Comparison of ENCODE assay signal across 1 cellular context in the genomic region with DNA sequence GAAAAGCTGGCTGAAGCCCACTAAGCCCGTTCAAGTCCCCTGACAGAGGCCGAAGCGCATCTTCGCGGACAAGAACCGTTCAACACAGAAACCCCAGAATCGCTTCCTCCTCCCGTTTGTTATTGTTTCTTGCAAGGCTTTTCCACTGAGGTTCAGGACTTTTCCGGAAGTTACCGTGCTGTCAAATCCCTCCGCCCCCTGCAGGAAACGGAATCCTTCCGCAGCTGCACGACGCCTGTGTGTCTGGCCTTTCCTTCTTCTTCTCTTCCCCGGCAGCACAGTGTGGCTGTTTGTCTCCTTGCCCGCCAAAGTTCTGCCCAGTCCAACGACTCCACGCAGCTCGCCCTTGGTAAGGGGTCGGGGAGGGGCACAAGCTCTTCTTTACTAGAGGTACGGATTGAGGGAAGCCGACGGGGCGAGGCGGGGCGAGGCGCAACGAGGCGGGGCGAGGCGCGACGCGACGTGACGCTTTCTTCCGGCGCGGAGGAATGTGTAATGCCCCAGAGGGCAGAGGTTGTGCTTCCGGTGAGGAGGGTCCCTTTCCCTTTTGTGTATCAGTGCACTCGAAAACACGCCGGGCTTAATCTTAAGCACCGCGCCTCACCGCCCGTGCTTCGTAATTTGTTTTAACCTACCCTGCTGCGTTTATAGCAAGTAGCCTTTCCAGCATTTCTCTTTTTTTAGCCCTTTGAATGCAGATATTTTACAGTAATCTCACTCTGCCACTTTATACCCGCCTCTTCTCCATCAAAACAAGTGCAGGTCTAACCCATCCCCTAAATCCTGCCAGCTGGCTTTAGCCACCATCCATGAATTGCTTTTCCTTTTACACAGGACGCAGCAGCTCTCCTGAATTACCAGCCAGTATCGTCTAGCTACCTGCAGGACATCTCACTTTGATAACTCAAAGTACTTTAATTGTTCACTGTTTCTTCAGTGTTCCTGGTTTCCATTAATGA.
TF ChIP-seq lines count a peak whose summit lies in the region.

A gene (minus strand): TSS at position 183 of the 959 bp plus-strand sequence. CDS start 229 bp downstream, outside the sequence.

TF ChIP-seq in WTC11, 78 proteins besides CTCF, POLR2A, EP300 and RAD21 (continued from another document and continues in another):
- TF ChIP-seq, protein P1, sequence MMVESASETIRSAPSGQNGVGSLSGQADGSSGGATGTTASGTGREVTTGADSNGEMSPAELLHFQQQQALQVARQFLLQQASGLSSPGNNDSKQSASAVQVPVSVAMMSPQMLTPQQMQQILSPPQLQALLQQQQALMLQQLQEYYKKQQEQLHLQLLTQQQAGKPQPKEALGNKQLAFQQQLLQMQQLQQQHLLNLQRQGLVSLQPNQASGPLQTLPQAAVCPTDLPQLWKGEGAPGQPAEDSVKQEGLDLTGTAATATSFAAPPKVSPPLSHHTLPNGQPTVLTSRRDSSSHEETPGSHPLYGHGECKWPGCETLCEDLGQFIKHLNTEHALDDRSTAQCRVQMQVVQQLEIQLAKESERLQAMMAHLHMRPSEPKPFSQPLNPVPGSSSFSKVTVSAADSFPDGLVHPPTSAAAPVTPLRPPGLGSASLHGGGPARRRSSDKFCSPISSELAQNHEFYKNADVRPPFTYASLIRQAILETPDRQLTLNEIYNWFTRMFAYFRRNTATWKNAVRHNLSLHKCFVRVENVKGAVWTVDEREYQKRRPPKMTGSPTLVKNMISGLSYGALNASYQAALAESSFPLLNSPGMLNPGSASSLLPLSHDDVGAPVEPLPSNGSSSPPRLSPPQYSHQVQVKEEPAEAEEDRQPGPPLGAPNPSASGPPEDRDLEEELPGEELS (CRISPR knock-in tag; IDR thresholded peaks at IDR 0.05) = no peak
- TF ChIP-seq, protein P2, sequence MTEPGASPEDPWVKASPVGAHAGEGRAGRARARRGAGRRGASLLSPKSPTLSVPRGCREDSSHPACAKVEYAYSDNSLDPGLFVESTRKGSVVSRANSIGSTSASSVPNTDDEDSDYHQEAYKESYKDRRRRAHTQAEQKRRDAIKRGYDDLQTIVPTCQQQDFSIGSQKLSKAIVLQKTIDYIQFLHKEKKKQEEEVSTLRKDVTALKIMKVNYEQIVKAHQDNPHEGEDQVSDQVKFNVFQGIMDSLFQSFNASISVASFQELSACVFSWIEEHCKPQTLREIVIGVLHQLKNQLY (CRISPR knock-in tag; IDR thresholded peaks at IDR 0.05) = no peak
- 0 out of 2 replicates have a peak, but pooled peaks have one; percentile 14 for TF ChIP-seq ZNF232 (CRISPR knock-in tag; IDR thresholded peaks at IDR 0.05)
- TF ChIP-seq SMAD3 (CRISPR knock-in tag; IDR thresholded peaks at IDR 0.05; ENCODE audit: borderline replicate concordance) = no peak
- TF ChIP-seq RORB (CRISPR knock-in tag; IDR thresholded peaks at IDR 0.05) = no peak
- TF ChIP-seq TP53 (CRISPR knock-in tag; IDR thresholded peaks at IDR 0.05) = no peak; the same call in 1 of the 2 replicates
- TF ChIP-seq, protein P3, sequence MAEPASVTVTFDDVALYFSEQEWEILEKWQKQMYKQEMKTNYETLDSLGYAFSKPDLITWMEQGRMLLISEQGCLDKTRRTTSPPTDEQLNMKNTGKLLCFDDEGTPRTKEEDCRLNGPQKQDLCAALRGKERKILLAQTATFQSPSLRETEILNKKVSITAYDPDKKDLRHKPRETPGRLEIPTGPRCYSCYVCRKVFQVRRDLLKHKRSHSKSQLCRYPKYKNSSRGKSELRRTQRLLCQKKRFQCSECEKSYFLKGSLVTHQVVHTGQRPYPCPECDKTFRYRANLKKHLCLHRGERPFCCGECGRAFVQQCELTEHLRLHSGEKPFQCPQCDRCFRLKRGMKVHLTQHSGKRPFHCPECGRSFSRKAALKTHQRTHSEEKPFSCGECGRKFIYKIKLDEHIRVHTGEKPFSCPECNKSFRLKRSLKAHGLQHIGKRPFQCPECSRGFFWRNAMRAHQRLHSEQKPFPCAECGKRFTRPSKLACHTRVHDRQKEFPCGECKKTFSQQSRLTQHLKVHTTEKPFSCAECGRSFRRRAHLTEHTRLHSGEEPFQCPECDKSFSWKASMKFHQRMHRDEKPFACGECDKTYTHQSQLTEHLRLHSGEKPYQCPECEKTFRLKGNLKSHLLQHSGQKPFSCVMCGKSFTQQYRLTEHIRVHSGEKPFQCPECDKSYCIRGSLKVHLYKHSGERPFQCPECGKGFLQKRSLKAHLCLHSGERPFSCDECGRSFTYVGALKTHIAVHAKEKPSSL (CRISPR knock-in tag; conservative IDR thresholded peaks at IDR 0.05) = no peak
- TF ChIP-seq, protein P4, sequence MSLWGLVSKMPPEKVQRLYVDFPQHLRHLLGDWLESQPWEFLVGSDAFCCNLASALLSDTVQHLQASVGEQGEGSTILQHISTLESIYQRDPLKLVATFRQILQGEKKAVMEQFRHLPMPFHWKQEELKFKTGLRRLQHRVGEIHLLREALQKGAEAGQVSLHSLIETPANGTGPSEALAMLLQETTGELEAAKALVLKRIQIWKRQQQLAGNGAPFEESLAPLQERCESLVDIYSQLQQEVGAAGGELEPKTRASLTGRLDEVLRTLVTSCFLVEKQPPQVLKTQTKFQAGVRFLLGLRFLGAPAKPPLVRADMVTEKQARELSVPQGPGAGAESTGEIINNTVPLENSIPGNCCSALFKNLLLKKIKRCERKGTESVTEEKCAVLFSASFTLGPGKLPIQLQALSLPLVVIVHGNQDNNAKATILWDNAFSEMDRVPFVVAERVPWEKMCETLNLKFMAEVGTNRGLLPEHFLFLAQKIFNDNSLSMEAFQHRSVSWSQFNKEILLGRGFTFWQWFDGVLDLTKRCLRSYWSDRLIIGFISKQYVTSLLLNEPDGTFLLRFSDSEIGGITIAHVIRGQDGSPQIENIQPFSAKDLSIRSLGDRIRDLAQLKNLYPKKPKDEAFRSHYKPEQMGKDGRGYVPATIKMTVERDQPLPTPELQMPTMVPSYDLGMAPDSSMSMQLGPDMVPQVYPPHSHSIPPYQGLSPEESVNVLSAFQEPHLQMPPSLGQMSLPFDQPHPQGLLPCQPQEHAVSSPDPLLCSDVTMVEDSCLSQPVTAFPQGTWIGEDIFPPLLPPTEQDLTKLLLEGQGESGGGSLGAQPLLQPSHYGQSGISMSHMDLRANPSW (CRISPR knock-in tag; conservative IDR thresholded peaks at IDR 0.05; ENCODE audit: low read depth) = no peak
- TF ChIP-seq CREM (CRISPR knock-in tag; IDR thresholded peaks at IDR 0.05) = peak; percentile 91
- TF ChIP-seq, protein P5, sequence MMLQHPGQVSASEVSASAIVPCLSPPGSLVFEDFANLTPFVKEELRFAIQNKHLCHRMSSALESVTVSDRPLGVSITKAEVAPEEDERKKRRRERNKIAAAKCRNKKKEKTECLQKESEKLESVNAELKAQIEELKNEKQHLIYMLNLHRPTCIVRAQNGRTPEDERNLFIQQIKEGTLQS (CRISPR knock-in tag; conservative IDR thresholded peaks at IDR 0.05) = no peak
- TF ChIP-seq NR2C2 (CRISPR knock-in tag; IDR thresholded peaks at IDR 0.05) = peak; percentile 96
- TF ChIP-seq, protein P6, sequence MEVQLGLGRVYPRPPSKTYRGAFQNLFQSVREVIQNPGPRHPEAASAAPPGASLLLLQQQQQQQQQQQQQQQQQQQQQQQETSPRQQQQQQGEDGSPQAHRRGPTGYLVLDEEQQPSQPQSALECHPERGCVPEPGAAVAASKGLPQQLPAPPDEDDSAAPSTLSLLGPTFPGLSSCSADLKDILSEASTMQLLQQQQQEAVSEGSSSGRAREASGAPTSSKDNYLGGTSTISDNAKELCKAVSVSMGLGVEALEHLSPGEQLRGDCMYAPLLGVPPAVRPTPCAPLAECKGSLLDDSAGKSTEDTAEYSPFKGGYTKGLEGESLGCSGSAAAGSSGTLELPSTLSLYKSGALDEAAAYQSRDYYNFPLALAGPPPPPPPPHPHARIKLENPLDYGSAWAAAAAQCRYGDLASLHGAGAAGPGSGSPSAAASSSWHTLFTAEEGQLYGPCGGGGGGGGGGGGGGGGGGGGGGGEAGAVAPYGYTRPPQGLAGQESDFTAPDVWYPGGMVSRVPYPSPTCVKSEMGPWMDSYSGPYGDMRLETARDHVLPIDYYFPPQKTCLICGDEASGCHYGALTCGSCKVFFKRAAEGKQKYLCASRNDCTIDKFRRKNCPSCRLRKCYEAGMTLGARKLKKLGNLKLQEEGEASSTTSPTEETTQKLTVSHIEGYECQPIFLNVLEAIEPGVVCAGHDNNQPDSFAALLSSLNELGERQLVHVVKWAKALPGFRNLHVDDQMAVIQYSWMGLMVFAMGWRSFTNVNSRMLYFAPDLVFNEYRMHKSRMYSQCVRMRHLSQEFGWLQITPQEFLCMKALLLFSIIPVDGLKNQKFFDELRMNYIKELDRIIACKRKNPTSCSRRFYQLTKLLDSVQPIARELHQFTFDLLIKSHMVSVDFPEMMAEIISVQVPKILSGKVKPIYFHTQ (CRISPR knock-in tag; IDR thresholded peaks at IDR 0.05) = no peak
- TF ChIP-seq JAZF1 (CRISPR knock-in tag; IDR thresholded peaks at IDR 0.05) = no peak
- no peak for TF ChIP-seq TCF7 (CRISPR knock-in tag; IDR thresholded peaks at IDR 0.05; ENCODE audit: low read depth)
- TF ChIP-seq EMX1 (CRISPR knock-in tag; IDR thresholded peaks at IDR 0.05) = no peak
- TF ChIP-seq GRHL2 (CRISPR knock-in tag; IDR thresholded peaks at IDR 0.05; ENCODE audit: insufficient replicate concordance, severe bottlenecking) = no peak
- no peak for TF ChIP-seq ZNF423 (CRISPR knock-in tag; IDR thresholded peaks at IDR 0.05)
- TF ChIP-seq OVOL2 (CRISPR knock-in tag; IDR thresholded peaks at IDR 0.05; ENCODE audit: borderline replicate concordance) = no peak
- TF ChIP-seq RELA (CRISPR knock-in tag; IDR thresholded peaks at IDR 0.05; ENCODE audit: borderline replicate concordance) = no peak
- TF ChIP-seq NR3C1 (CRISPR knock-in tag; conservative IDR thresholded peaks at IDR 0.05; ENCODE audit: low read depth) = no peak
- TF ChIP-seq, protein P7, sequence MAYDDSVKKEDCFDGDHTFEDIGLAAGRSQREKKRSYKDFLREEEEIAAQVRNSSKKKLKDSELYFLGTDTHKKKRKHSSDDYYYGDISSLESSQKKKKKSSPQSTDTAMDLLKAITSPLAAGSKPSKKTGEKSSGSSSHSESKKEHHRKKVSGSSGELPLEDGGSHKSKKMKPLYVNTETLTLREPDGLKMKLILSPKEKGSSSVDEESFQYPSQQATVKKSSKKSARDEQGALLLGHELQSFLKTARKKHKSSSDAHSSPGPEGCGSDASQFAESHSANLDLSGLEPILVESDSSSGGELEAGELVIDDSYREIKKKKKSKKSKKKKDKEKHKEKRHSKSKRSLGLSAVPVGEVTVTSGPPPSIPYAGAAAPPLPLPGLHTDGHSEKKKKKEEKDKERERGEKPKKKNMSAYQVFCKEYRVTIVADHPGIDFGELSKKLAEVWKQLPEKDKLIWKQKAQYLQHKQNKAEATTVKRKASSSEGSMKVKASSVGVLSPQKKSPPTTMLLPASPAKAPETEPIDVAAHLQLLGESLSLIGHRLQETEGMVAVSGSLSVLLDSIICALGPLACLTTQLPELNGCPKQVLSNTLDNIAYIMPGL (CRISPR knock-in tag; IDR thresholded peaks at IDR 0.05) = no peak
- TF ChIP-seq SMAD4 (CRISPR knock-in tag; IDR thresholded peaks at IDR 0.05) = no peak
- no peak for TF ChIP-seq NR1H2 (CRISPR knock-in tag; IDR thresholded peaks at IDR 0.05)
- TF ChIP-seq TEAD4 (CRISPR knock-in tag; IDR thresholded peaks at IDR 0.05) = no peak
- 0 out of 2 replicates have a peak, but pooled peaks have one; percentile 28 for TF ChIP-seq ZNF671 (CRISPR knock-in tag; IDR thresholded peaks at IDR 0.05)
- TF ChIP-seq, protein P8, sequence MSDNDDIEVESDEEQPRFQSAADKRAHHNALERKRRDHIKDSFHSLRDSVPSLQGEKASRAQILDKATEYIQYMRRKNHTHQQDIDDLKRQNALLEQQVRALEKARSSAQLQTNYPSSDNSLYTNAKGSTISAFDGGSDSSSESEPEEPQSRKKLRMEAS (CRISPR knock-in tag; IDR thresholded peaks at IDR 0.05) = peak; percentile 76
- TF ChIP-seq, protein P9, sequence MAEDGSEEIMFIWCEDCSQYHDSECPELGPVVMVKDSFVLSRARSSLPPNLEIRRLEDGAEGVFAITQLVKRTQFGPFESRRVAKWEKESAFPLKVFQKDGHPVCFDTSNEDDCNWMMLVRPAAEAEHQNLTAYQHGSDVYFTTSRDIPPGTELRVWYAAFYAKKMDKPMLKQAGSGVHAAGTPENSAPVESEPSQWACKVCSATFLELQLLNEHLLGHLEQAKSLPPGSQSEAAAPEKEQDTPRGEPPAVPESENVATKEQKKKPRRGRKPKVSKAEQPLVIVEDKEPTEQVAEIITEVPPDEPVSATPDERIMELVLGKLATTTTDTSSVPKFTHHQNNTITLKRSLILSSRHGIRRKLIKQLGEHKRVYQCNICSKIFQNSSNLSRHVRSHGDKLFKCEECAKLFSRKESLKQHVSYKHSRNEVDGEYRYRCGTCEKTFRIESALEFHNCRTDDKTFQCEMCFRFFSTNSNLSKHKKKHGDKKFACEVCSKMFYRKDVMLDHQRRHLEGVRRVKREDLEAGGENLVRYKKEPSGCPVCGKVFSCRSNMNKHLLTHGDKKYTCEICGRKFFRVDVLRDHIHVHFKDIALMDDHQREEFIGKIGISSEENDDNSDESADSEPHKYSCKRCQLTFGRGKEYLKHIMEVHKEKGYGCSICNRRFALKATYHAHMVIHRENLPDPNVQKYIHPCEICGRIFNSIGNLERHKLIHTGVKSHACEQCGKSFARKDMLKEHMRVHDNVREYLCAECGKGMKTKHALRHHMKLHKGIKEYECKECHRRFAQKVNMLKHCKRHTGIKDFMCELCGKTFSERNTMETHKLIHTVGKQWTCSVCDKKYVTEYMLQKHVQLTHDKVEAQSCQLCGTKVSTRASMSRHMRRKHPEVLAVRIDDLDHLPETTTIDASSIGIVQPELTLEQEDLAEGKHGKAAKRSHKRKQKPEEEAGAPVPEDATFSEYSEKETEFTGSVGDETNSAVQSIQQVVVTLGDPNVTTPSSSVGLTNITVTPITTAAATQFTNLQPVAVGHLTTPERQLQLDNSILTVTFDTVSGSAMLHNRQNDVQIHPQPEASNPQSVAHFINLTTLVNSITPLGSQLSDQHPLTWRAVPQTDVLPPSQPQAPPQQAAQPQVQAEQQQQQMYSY (CRISPR knock-in tag; IDR thresholded peaks at IDR 0.05) = no peak
- no peak for TF ChIP-seq ZNF263 (CRISPR knock-in tag; IDR thresholded peaks at IDR 0.05; ENCODE audit: low read depth)
- TF ChIP-seq KAT7 (CRISPR knock-in tag; IDR thresholded peaks at IDR 0.05; ENCODE audit: borderline replicate concordance) = no peak
- TF ChIP-seq SP1 (CRISPR knock-in tag; conservative IDR thresholded peaks at IDR 0.05) = peak; percentile 90
- TF ChIP-seq, protein P10, sequence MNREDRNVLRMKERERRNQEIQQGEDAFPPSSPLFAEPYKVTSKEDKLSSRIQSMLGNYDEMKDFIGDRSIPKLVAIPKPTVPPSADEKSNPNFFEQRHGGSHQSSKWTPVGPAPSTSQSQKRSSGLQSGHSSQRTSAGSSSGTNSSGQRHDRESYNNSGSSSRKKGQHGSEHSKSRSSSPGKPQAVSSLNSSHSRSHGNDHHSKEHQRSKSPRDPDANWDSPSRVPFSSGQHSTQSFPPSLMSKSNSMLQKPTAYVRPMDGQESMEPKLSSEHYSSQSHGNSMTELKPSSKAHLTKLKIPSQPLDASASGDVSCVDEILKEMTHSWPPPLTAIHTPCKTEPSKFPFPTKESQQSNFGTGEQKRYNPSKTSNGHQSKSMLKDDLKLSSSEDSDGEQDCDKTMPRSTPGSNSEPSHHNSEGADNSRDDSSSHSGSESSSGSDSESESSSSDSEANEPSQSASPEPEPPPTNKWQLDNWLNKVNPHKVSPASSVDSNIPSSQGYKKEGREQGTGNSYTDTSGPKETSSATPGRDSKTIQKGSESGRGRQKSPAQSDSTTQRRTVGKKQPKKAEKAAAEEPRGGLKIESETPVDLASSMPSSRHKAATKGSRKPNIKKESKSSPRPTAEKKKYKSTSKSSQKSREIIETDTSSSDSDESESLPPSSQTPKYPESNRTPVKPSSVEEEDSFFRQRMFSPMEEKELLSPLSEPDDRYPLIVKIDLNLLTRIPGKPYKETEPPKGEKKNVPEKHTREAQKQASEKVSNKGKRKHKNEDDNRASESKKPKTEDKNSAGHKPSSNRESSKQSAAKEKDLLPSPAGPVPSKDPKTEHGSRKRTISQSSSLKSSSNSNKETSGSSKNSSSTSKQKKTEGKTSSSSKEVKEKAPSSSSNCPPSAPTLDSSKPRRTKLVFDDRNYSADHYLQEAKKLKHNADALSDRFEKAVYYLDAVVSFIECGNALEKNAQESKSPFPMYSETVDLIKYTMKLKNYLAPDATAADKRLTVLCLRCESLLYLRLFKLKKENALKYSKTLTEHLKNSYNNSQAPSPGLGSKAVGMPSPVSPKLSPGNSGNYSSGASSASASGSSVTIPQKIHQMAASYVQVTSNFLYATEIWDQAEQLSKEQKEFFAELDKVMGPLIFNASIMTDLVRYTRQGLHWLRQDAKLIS (CRISPR knock-in tag; IDR thresholded peaks at IDR 0.05; ENCODE audit: borderline replicate concordance) = no peak
